In the genomic region with DNA sequence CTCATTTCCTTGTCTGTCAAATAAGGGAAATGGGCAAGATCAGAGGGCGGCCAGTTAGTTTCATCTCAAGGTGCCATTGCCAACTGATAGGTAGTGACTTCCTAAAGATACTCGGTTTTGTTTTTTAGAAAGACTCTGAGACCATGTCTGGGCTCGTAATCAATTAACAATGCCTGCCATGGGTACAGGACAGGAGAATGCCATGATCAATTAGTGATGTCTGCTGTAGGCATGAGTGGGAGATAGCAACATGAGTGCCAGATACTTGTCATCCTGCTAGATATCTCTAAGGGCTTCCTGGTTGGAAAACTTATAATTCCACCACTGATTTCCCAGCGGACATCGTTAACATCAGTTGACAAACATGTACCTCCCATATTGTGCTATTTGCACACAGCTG, we compare ENCODE assay signal across 27 cellular contexts.
DNase-seq lines count a peak whose midpoint lies in the region; ATAC-seq, FAIRE-seq and TF ChIP-seq lines count a peak whose summit lies in the region.
"Had no signal": no experiment of that assay in that cellular context is flagged by ENCODE, and none has a peak within 500 bp of the region (broad histone marks: within the 10 kb centered on the region; RNA-seq: fewer than 3 reads in every experiment).

No MANE protein-coding gene starts in this region.

- peak; percentile 14 for DNase-seq in NCI-H2029 treated with DMSO at 0.1 percent for 48 hours (lab: John Stamatoyannopoulos, UW)
- DNase-seq in NCI-H2029 (lab: John Stamatoyannopoulos, UW): no peak
- no peak for DNase-seq in GM12878 (ENCODE audit: low read depth, low spot score)
- DNase-seq in hepatocyte (ENCODE audit: low spot score): no peak
- DNase-seq in type B pancreatic cell (ENCODE audit: extremely low spot score, unreplicated experiment): no peak
- no peak for DNase-seq in pons (ENCODE audit: low spot score)
- no peak for DNase-seq in right cardiac atrium
- DNase-seq in OCI-M2 (lab: John Stamatoyannopoulos, UW; ENCODE audit: unreplicated experiment): no peak
- DNase-seq: ACHN; CD8-positive, alpha-beta memory T cell; DMS53; H7; HFFc6; MM.1S; NCI-H1048; NCI-H1436; NCI-H187 treated with DMSO at 0.1 percent for 48 hours; NCI-H2171; NCI-H524 treated with DMSO at 0.1 percent for 48 hours; NCI-H82; Right ventricle myocardium superior had no signal

- H3K9me3 Mint-ChIP-seq in type B pancreatic cell: no peaks in the 10 kb centered on the region
- H3K9me3 Mint-ChIP-seq: CD8-positive, alpha-beta memory T cell; HFFc6 had no signal

- peaks cover 6% of the 10 kb centered on the region for H3K36me3 Mint-ChIP-seq in type B pancreatic cell
- H3K36me3 Mint-ChIP-seq: CD8-positive, alpha-beta memory T cell had no signal

- in situ Hi-C loops in GM12878 (cut with MboI): no loop called here

- H3K27me3 ChIP-seq in GM12878 (replicated peaks in 1 of 2; ENCODE audit: control insufficient read depth in 2 of 2, insufficient read depth in 2 of 2, low read length in 1 of 2) (peaks cover 2 to 4% of the 10 kb centered on the region in 2 experiments; a peak in 1 of 4 replicates), hepatocyte (no peaks in the 10 kb centered on the region), right cardiac atrium (ENCODE audit: control insufficient read depth, insufficient read depth) (no peaks in the 10 kb centered on the region)

- H3K79me2 ChIP-seq in GM12878 (ENCODE audit: control insufficient read depth, insufficient read depth, low read length) (no peaks in the 10 kb centered on the region), hepatocyte (peaks cover 15% of the 10 kb centered on the region)

- peaks cover 39% of the 10 kb centered on the region for H3K4me1 Mint-ChIP-seq in type B pancreatic cell (ENCODE audit: unreplicated experiment)

- no peaks in the 10 kb centered on the region for H4K20me1 ChIP-seq in GM12878 (ENCODE audit: control insufficient read depth, insufficient read depth)
- no peaks in the 10 kb centered on the region for H4K20me1 ChIP-seq in hepatocyte (ENCODE audit: insufficient read depth, poor library complexity, severe bottlenecking)

- H3K4me3 ChIP-seq in GM12878: no peak overlapping the region
- no peak overlapping the region for H3K4me3 ChIP-seq in hepatocyte
- no peak overlapping the region for H3K4me3 ChIP-seq in right cardiac atrium (ENCODE audit: low read length)
- H3K4me3 ChIP-seq: K562 had no signal

- FAIRE-seq in GM12878 (lab: Jason Lieb, UNC): no peak
- FAIRE-seq: GM19239, HepG2, K562, RCC 7860 had no signal

- SMC1A ChIA-PET in GM12878 (lab: Charles Lee; ENCODE audit: uncharacterized antibody, unreplicated experiment): interaction anchor here (1.1 kb wide), 1 partner anchor 10 kb away, joined by 4 read pairs; no protein-coding TSS in a partner anchor

- no peaks in the 10 kb centered on the region for H3K36me3 ChIP-seq in GM12878 (ENCODE audit: control insufficient read depth in 2 of 2, insufficient read depth in 2 of 2, low read length in 1 of 2)
- no peaks in the 10 kb centered on the region for H3K36me3 ChIP-seq in hepatocyte (replicated peaks; ENCODE audit: insufficient read depth, low read depth)

- no peaks in the 10 kb centered on the region for H3K4me1 ChIP-seq in GM12878 (ENCODE audit: control insufficient read depth, insufficient read depth, low read length)
- H3K4me1 ChIP-seq in hepatocyte (ENCODE audit: insufficient read depth): peaks cover 52% of the 10 kb centered on the region
- H3K4me1 ChIP-seq in right cardiac atrium (ENCODE audit: control insufficient read depth, insufficient read depth, low read length): peaks cover 4% of the 10 kb centered on the region

- RAD21 ChIA-PET in GM12878 (lab: Charles Lee; ENCODE audit: unreplicated experiment): interaction anchor here (1.3 kb wide), 1 partner anchor 78 kb away, joined by 4 read pairs; no protein-coding TSS in a partner anchor

- TF ChIP-seq POLR2A in GM12878 (IDR thresholded peaks at IDR 0.05; ENCODE audit: low read depth, low read length): no peak

- no peaks in the 10 kb centered on the region for H3K27me3 Mint-ChIP-seq in type B pancreatic cell

- CTCF ChIA-PET in GM12878 (lab: Yijun Ruan, JAX): no interaction called here

- no peaks in the 10 kb centered on the region for H3K9me2 ChIP-seq in hepatocyte (replicated peaks; ENCODE audit: insufficient read depth)

- H3K27ac ChIP-seq in GM12878 (ENCODE audit: control insufficient read depth, insufficient read depth) (no peak overlapping the region), hepatocyte (peak overlapping the region; percentile 81), right cardiac atrium (ENCODE audit: low read length) (no peak overlapping the region)
- H3K27ac ChIP-seq: 22Rv1, HL-60 had no signal

- TF ChIP-seq EP300 in GM12878 (IDR thresholded peaks at IDR 0.05; ENCODE audit: borderline replicate concordance in 1 of 2, control insufficient read depth in 1 of 2, low read depth in 2 of 2, low read length in 2 of 2): no peak

- ATAC-seq in GM12878: no peak
- no peak for ATAC-seq in right cardiac atrium
- ATAC-seq: HepG2, K562 had no signal

- H3K9me3 ChIP-seq in GM12878 (replicated peaks; ENCODE audit: control insufficient read depth, insufficient read depth, low read length) (no peaks in the 10 kb centered on the region), hepatocyte (ENCODE audit: low read depth) (no peaks in the 10 kb centered on the region), right cardiac atrium (ENCODE audit: control insufficient read depth, low read length) (no peaks in the 10 kb centered on the region)

- H2AFZ ChIP-seq in GM12878 (ENCODE audit: control insufficient read depth, low read depth, low read length) (no peak overlapping the region), hepatocyte (no peak overlapping the region)

- H3K4me3 Mint-ChIP-seq in type B pancreatic cell: no peak overlapping the region
- H3K4me3 Mint-ChIP-seq: CD8-positive, alpha-beta memory T cell; HFFc6 had no signal

- H3K27ac Mint-ChIP-seq in type B pancreatic cell: peak overlapping the region; percentile 98
- H3K27ac Mint-ChIP-seq: CD8-positive, alpha-beta memory T cell; HFFc6 had no signal

- no peak overlapping the region for H3K4me2 ChIP-seq in GM12878 (ENCODE audit: control insufficient read depth, insufficient read depth)
- no peak overlapping the region for H3K4me2 ChIP-seq in hepatocyte

- TF ChIP-seq RAD21 in GM12878 (IDR thresholded peaks at IDR 0.05; ENCODE audit: insufficient read depth, low read depth, low read length): no peak

- POLR2A ChIA-PET in GM12878 (lab: Charles Lee): no interaction called here

- TF ChIP-seq CTCF in GM12878 (IDR thresholded peaks at IDR 0.05 in 2 of 3, conservative IDR thresholded peaks at IDR 0.05 in 1 of 3; ENCODE audit: control insufficient read depth in 2 of 3, extremely low read depth in 1 of 3, insufficient read depth in 1 of 3, low read depth in 3 of 3, low read length in 3 of 3): no peak
- no peak for TF ChIP-seq CTCF in hepatocyte (IDR thresholded peaks at IDR 0.05; ENCODE audit: poor library complexity)
- no peak for TF ChIP-seq CTCF in type B pancreatic cell (conservative IDR thresholded peaks at IDR 0.05)

- H3K9ac ChIP-seq in GM12878 (ENCODE audit: control insufficient read depth, insufficient read depth, low read length): no peak overlapping the region

- 86% methylated on average over 5 of the region's 5 CpGs for WGBS in GM12878 (ENCODE audit: insufficient coverage, insufficient replicate concordance, low lambda C conversion rate, missing lambda C conversion rate)
- WGBS in hepatocyte (ENCODE audit: low lambda C conversion rate, missing lambda C conversion rate): 91% methylated on average over 5 of the region's 5 CpGs
- WGBS in right cardiac atrium: 82% methylated on average over 5 of the region's 5 CpGs

- intact Hi-C loops in GM12878 (cut with micrococcal nuclease; ENCODE audit: unreplicated experiment): no loop called here
- intact Hi-C loops in right cardiac atrium (cut with DNase I): no loop called here

- BruUV-seq in GM12878 (replicated peaks; lab: Mats Ljungman, UMichigan): no TSS peak

TF ChIP-seq in GM12878, 131 proteins besides CTCF, POLR2A, EP300 and RAD21:
- TF ChIP-seq, protein P1, sequence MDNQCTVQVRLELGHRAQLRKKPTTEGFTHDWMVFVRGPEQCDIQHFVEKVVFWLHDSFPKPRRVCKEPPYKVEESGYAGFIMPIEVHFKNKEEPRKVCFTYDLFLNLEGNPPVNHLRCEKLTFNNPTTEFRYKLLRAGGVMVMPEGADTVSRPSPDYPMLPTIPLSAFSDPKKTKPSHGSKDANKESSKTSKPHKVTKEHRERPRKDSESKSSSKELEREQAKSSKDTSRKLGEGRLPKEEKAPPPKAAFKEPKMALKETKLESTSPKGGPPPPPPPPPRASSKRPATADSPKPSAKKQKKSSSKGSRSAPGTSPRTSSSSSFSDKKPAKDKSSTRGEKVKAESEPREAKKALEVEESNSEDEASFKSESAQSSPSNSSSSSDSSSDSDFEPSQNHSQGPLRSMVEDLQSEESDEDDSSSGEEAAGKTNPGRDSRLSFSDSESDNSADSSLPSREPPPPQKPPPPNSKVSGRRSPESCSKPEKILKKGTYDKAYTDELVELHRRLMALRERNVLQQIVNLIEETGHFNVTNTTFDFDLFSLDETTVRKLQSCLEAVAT (IDR thresholded peaks at IDR 0.05): peak; percentile 42; the same call in 1 of the 2 replicates
- TF ChIP-seq POLR2AphosphoS2 (IDR thresholded peaks at IDR 0.05; ENCODE audit: low read depth, low read length) (no peak), HDGF (IDR thresholded peaks at IDR 0.05) (no peak), TAF1 (IDR thresholded peaks at IDR 0.05; ENCODE audit: borderline replicate concordance, low read depth, low read length) (no peak), EED (IDR thresholded peaks at IDR 0.05; ENCODE audit: low read depth) (no peak), ZNF207 (IDR thresholded peaks at IDR 0.05; ENCODE audit: borderline replicate concordance) (no peak), KAT2A (conservative IDR thresholded peaks at IDR 0.05; ENCODE audit: control insufficient read depth, low read depth, low read length) (no peak)
